23 cellular contexts compared by ENCODE assay signal in genomic region chr6:36920049-36920448, GRCh38. TPM values are rescaled to one million over a fixed set of nuclear protein-coding genes. Genes with fewer than 3 reads are reported as not detected.
DNase-seq lines count a peak whose midpoint lies in the region; FAIRE-seq and TF ChIP-seq lines count a peak whose summit lies in the region.
"Had no signal": no experiment of that assay in that cellular context is flagged by ENCODE, and none has a peak within 500 bp of the region (broad histone marks: within the 10 kb centered on the region; RNA-seq: fewer than 3 reads in every experiment).

No MANE protein-coding gene starts in this region.

- H4K20me1 ChIP-seq in hepatocyte (ENCODE audit: insufficient read depth, poor library complexity, severe bottlenecking), result no peaks in the 10 kb centered on the region
- H4K20me1 ChIP-seq in smooth muscle cell (ENCODE audit: low read depth), result no peaks in the 10 kb centered on the region

- peak; percentile 8 for DNase-seq in Caki2 (ENCODE audit: low read depth)
- DNase-seq in LNCaP clone FGC (ENCODE audit: low read depth), result peak; percentile 69
- no peak for DNase-seq in hepatocyte (ENCODE audit: low spot score)
- DNase-seq in smooth muscle cell (lab: John Stamatoyannopoulos, UW; ENCODE audit: unreplicated experiment), result no peak
- no peak for DNase-seq in NCI-H748 treated with DMSO at 0.1 percent for 48 hours (lab: John Stamatoyannopoulos, UW)
- no peak for DNase-seq in BE2C
- DNase-seq in frontal cortex (ENCODE audit: low spot score in 2 of 2), result no peak
- no peak for DNase-seq in GM10266 (ENCODE audit: extremely low spot score)
- DNase-seq: activated CD4-positive, alpha-beta T cell treated with anti-CD3 and anti-CD28 coated beads for 48 hours; activated CD8-positive, alpha-beta memory T cell treated with anti-CD3 and anti-CD28 coated beads, Interleukin-2, amount 10 ng/mL, durations not matched to agents 7 days and 5 days; activated naive CD4-positive, alpha-beta T cell treated with anti-CD3 and anti-CD28 coated beads, Interleukin-2, amount 50 U/mL, for 16 hours; anterior cingulate cortex; CD4-positive, CD25-positive, alpha-beta regulatory T cell; mesendoderm; NCI-H1048; NCI-H187; NCI-H526; stimulated activated CD4-positive, alpha-beta T cell treated with anti-CD3 and anti-CD28 coated beads, Interleukin-2, amount 100 ng/mL, for 24 hours had no signal

- no peak overlapping the region for H3K9ac ChIP-seq in smooth muscle cell (ENCODE audit: low read depth)
- H3K9ac ChIP-seq: KMS-11 had no signal

- no peak overlapping the region for H3K4me3 ChIP-seq in LNCaP clone FGC (ENCODE audit: low read depth, low read length)
- H3K4me3 ChIP-seq in hepatocyte, result no peak overlapping the region
- no peak overlapping the region for H3K4me3 ChIP-seq in smooth muscle cell
- H3K4me3 ChIP-seq in BE2C (ENCODE audit: low read depth, low read length), result no peak overlapping the region
- H3K4me3 ChIP-seq: suprapubic skin had no signal

- WGBS in hepatocyte (ENCODE audit: low lambda C conversion rate, missing lambda C conversion rate), result 93% methylated on average over 4 of the region's 4 CpGs
- 96% methylated on average over 4 of the region's 4 CpGs for WGBS in smooth muscle cell (ENCODE audit: low lambda C conversion rate)

- H3K36me3 ChIP-seq in hepatocyte (replicated peaks; ENCODE audit: insufficient read depth, low read depth), result no peaks in the 10 kb centered on the region
- no peaks in the 10 kb centered on the region for H3K36me3 ChIP-seq in smooth muscle cell (ENCODE audit: low read depth)
- peaks cover 30% of the 10 kb centered on the region for H3K36me3 ChIP-seq in BE2C

- peak overlapping the region; percentile 22 for H3K27ac ChIP-seq in hepatocyte
- peak overlapping the region; percentile 87 for H3K27ac ChIP-seq in smooth muscle cell (ENCODE audit: low read depth)
- H3K27ac ChIP-seq: KMS-11, suprapubic skin, VCaP had no signal

- H2AFZ ChIP-seq in hepatocyte (no peak overlapping the region), smooth muscle cell (ENCODE audit: low read depth) (no peak overlapping the region)

- no peak for FAIRE-seq in frontal cortex (lab: Jason Lieb, UNC)

- in situ Hi-C loops in Caki2 (cut with HindIII; ENCODE audit: low pct_unique_long_range_greater_than_20kb, low sequenced_read_pairs), result no loop called here

- H3K27me3 ChIP-seq in hepatocyte, result no peaks in the 10 kb centered on the region
- H3K27me3 ChIP-seq in smooth muscle cell (ENCODE audit: low read depth), result no peaks in the 10 kb centered on the region
- H3K27me3 ChIP-seq in BE2C, result no peaks in the 10 kb centered on the region
- H3K27me3 ChIP-seq: suprapubic skin had no signal

- H3K9me2 ChIP-seq in hepatocyte (replicated peaks; ENCODE audit: insufficient read depth), result no peaks in the 10 kb centered on the region

- H3F3A ChIP-seq in smooth muscle cell (ENCODE audit: low read depth), result peaks cover 12% of the 10 kb centered on the region

- H3K4me2 ChIP-seq in hepatocyte (no peak overlapping the region), smooth muscle cell (no peak overlapping the region)
- H3K4me2 ChIP-seq: KMS-11 had no signal

- H3K9me3 ChIP-seq in hepatocyte (ENCODE audit: low read depth) (no peaks in the 10 kb centered on the region), smooth muscle cell (replicated peaks; ENCODE audit: low read depth) (no peaks in the 10 kb centered on the region), BE2C (no peaks in the 10 kb centered on the region)
- H3K9me3 ChIP-seq: suprapubic skin had no signal

- no peak for TF ChIP-seq CTCF in LNCaP clone FGC (IDR thresholded peaks at IDR 0.05; ENCODE audit: control insufficient read depth, extremely low read depth, insufficient read depth)
- TF ChIP-seq CTCF in hepatocyte (IDR thresholded peaks at IDR 0.05; ENCODE audit: poor library complexity), result no peak
- TF ChIP-seq CTCF in smooth muscle cell (IDR thresholded peaks at IDR 0.05; ENCODE audit: borderline replicate concordance, insufficient read depth, poor library complexity, severe bottlenecking), result no peak
- no peak for TF ChIP-seq CTCF in BE2C (IDR thresholded peaks at IDR 0.05; ENCODE audit: low read depth, low read length)
- TF ChIP-seq CTCF in GM10266 (IDR thresholded peaks at IDR 0.05; ENCODE audit: control insufficient read depth, insufficient read depth, low read depth, missing control alignments), result no peak

- H3K4me1 ChIP-seq in hepatocyte (ENCODE audit: insufficient read depth) (peaks cover 41% of the 10 kb centered on the region), smooth muscle cell (ENCODE audit: low read depth) (peaks cover 30% of the 10 kb centered on the region), BE2C (no peaks in the 10 kb centered on the region)

- H3K79me2 ChIP-seq in hepatocyte (no peaks in the 10 kb centered on the region), smooth muscle cell (ENCODE audit: low read depth) (no peaks in the 10 kb centered on the region)

RNA-seq across cellular contexts. Expression of gene C6orf89, which starts 34.3 kb away (rescaled TPM):
- 23.9 and 25.0 TPM in 2 replicates for total RNA-seq in Caki2 (2014; rRNA removed; shearing (Covaris generic); ENCODE audit: low replicate concordance)
- total RNA-seq in hepatocyte (39.6 and 44.8 TPM in 2 replicates), smooth muscle cell (40.7 and 45.7 TPM in 2 replicates), frontal cortex (28.9 TPM)
- polyA plus RNA-seq in hepatocyte (39.2 and 45.2 TPM in 2 replicates), smooth muscle cell (43.7 and 44.6 TPM in 2 replicates)
- polyA plus RNA-seq in BE2C (2012; ENCODE audit: insufficient read depth, insufficient read length, low read depth), result 30.3 TPM

RNA-seq across cellular contexts. Expression of gene PI16, which starts 34.5 kb away (rescaled TPM):
- total RNA-seq in Caki2 (2014; rRNA removed; shearing (Covaris generic); ENCODE audit: low replicate concordance), result not detected in 2 replicates
- total RNA-seq in hepatocyte (not detected in 2 replicates), smooth muscle cell (1.2 and 4.1 TPM in 2 replicates), frontal cortex (under 0.01 TPM)
- polyA plus RNA-seq in hepatocyte (0.28 TPM in 1 of 2 replicates, not detected in the other), smooth muscle cell (7.2 and 9.6 TPM in 2 replicates)
- polyA plus RNA-seq in BE2C (2012; ENCODE audit: insufficient read depth, insufficient read length, low read depth), result not detected
- total RNA-seq: fibroblast of lung, kidney epithelial cell had no signal

RNA-seq across cellular contexts. Expression of gene PPIL1, which starts 45.4 kb away (rescaled TPM):
- 47.4 and 76.1 TPM in 2 replicates for total RNA-seq in Caki2 (2014; rRNA removed; shearing (Covaris generic); ENCODE audit: low replicate concordance)
- 52.3 and 53.0 TPM in 2 replicates for total RNA-seq in hepatocyte
- 42.6 and 51.7 TPM in 2 replicates for polyA plus RNA-seq in hepatocyte
- total RNA-seq in smooth muscle cell, result 49.3 and 57.6 TPM in 2 replicates
- 34.6 and 45.4 TPM in 2 replicates for polyA plus RNA-seq in smooth muscle cell
- 69.1 TPM for polyA plus RNA-seq in BE2C (2012; ENCODE audit: insufficient read depth, insufficient read length, low read depth)
- total RNA-seq in frontal cortex, result 40.8 TPM

Comparison
In these comparisons a context has a peak if more than half of its experiments do, and no peak if none do; other contexts are left out.
1. DNase-seq: peak in Caki2 (single experiment) and LNCaP clone FGC (single experiment); none in hepatocyte (single experiment), smooth muscle cell (single experiment), NCI-H748 treated with DMSO at 0.1 percent for 48 hours (single experiment), BE2C (single experiment), frontal cortex (0 of 2) and GM10266 (single experiment).